In the genomic region with DNA sequence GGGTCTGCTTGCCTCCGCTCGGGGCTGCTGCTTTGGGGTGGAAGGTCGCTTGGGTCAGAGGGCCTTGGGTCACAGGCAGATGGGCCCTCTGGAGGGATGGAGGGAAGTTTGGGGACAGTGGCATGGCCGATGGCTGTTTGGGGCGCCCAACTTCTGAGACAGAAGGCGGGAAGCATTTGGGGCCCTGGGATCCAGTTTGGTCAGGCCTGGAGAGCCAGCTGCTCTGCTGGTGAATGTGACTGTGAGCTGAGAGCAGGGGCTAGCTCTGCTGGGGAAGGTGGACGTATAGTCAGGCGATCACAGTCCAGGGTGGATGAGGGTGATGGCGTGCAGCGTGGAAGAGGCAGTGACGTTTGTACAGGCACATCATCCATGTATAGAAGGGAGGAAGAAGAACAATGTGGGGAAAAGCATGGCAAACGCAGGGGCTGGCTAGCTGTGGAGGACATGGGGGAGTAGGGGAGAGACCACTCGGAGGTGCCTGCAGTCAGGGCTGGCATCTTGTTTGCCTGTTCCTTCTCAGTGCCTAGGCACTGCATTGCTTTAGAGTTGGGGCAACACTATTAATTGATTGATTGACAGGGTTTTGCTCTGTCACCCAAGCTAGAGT, we compare ENCODE assay signal across 11 cellular contexts. TPM values are rescaled to one million over a fixed set of nuclear protein-coding genes. Genes with fewer than 3 reads are reported as not detected.
DNase-seq lines count a peak whose midpoint lies in the region; ATAC-seq, FAIRE-seq and TF ChIP-seq lines count a peak whose summit lies in the region.
"Had no signal": no experiment of that assay in that cellular context is flagged by ENCODE, and none has a peak within 500 bp of the region (broad histone marks: within the 10 kb centered on the region; RNA-seq: fewer than 3 reads in every experiment).

No MANE protein-coding gene starts in this region.

- ATAC-seq in left cardiac atrium: no peak
- ATAC-seq in activated CD4-positive, alpha-beta T cell treated with anti-CD3 and anti-CD28 coated beads for 36 hours: no peak

- TF ChIP-seq POLR2A in H1 (IDR thresholded peaks at IDR 0.05; ENCODE audit: control extremely low read depth in 1 of 2, low read depth in 2 of 2, low read length in 2 of 2): no peak

- H3K4me3 ChIP-seq in right atrium auricular region (no peak overlapping the region), H1 (ENCODE audit: extremely low read depth in 1 of 4, insufficient read depth in 2 of 4, low read depth in 3 of 4, low read length in 4 of 4) (no peak overlapping the region), neuronal stem cell (ENCODE audit: low read length in 2 of 2) (peak overlapping the region in 1 of 2 donors; percentile 2), hepatocyte (no peak overlapping the region)
- H3K4me3 ChIP-seq: BLaER1 treated with 17β-estradiol and CSF1 and Interleukin-3, amounts not matched to agents 10 nM and 100 nM; GM12878 had no signal

- H3K9ac ChIP-seq in H1 (replicated peaks in 1 of 4; ENCODE audit: extremely low read depth in 1 of 4, low read depth in 3 of 4, low read length in 3 of 4) (no peak overlapping the region; a peak in 1 of 7 replicates), neuronal stem cell (ENCODE audit: low read depth, low read length, poor library complexity) (no peak overlapping the region)
- H3K9ac ChIP-seq: BLaER1 treated with 17β-estradiol and CSF1 and Interleukin-3, amounts not matched to agents 10 nM and 100 nM had no signal

- intact Hi-C loops in left cardiac atrium (cut with DNase I): loop anchor here (1.0 to 10.0 kb wide), 6 partner anchors 60 to 143 kb away; partner anchors contain the start of gene TSPAN9 (in 1 of the 2)
- intact Hi-C loops in activated CD4-positive, alpha-beta T cell treated with anti-CD3 and anti-CD28 coated beads for 36 hours (cut with DNase I, micrococcal nuclease): loop anchor here (1.0 kb wide), 3 partner anchors 61 to 141 kb away; no protein-coding TSS in a partner anchor

- H3K56ac ChIP-seq in H1 (replicated peaks; ENCODE audit: insufficient read length, low read depth, low read length): no peak overlapping the region

- H3K18ac ChIP-seq in H1 (ENCODE audit: extremely low read depth, low read length) (no peak overlapping the region), neuronal stem cell (ENCODE audit: low read length) (no peak overlapping the region)

- DNase-seq in right atrium auricular region (ENCODE audit: low spot score) (no peak), left cardiac atrium (no peak), H1 (ENCODE audit: low read depth in 1 of 2, low spot score in 2 of 2) (no peak), neuronal stem cell (ENCODE audit: low spot score) (no peak), urothelium cell line (ENCODE audit: low spot score) (no peak), hepatocyte (ENCODE audit: low spot score) (no peak), NCI-H774 (lab: John Stamatoyannopoulos, UW) (no peak)
- DNase-seq in activated CD4-positive, alpha-beta T cell treated with anti-CD3 and anti-CD28 coated beads for 36 hours: no peak

- H3K79me1 ChIP-seq in H1 (ENCODE audit: low read depth, low read length) (no peaks in the 10 kb centered on the region; the same call in 1 of the 2 replicates), neuronal stem cell (ENCODE audit: low read depth, low read length) (no peaks in the 10 kb centered on the region)

- H2BK5ac ChIP-seq in H1 (ENCODE audit: low read depth, low read length) (no peak overlapping the region), neuronal stem cell (ENCODE audit: low read length) (no peak overlapping the region)

- H2BK120ac ChIP-seq in H1 (replicated peaks; ENCODE audit: low read depth, low read length) (no peak overlapping the region), neuronal stem cell (ENCODE audit: low read depth, low read length) (no peak overlapping the region)

- H3K36me3 ChIP-seq in right atrium auricular region (no peaks in the 10 kb centered on the region), H1 (ENCODE audit: control insufficient read depth in 2 of 4, insufficient read depth in 4 of 4, low read length in 3 of 4) (no peaks in the 10 kb centered on the region), neuronal stem cell (replicated peaks in 1 of 2; ENCODE audit: control insufficient read depth in 2 of 2, insufficient read depth in 2 of 2, low read length in 2 of 2) (no peaks in the 10 kb centered on the region), hepatocyte (replicated peaks; ENCODE audit: insufficient read depth, low read depth) (no peaks in the 10 kb centered on the region)
- H3K36me3 ChIP-seq: BLaER1 treated with 17β-estradiol and CSF1 and Interleukin-3, amounts not matched to agents 10 nM and 100 nM had no signal

- FAIRE-seq in H1 (lab: Jason Lieb, UNC) (no peak), urothelium cell line (lab: Jason Lieb, UNC) (peak; percentile 17)

- TF ChIP-seq CTCF in right atrium auricular region (IDR thresholded peaks at IDR 0.05) (no peak), H1 (IDR thresholded peaks at IDR 0.05; ENCODE audit: control extremely low read depth in 1 of 3, insufficient read depth in 1 of 3, low read depth in 1 of 3, low read length in 3 of 3) (no peak), hepatocyte (IDR thresholded peaks at IDR 0.05; ENCODE audit: poor library complexity) (no peak)

- H2BK12ac ChIP-seq in H1 (ENCODE audit: low read depth, low read length): 0 out of 2 replicates have a peak overlapping the region, but pooled peaks have one; percentile 60
- H2BK12ac ChIP-seq in neuronal stem cell (ENCODE audit: low read length): no peak overlapping the region

- no peak overlapping the region for H3K4me2 ChIP-seq in H1 (ENCODE audit: insufficient read depth in 1 of 2, low read depth in 2 of 2, low read length in 2 of 2)
- H3K4me2 ChIP-seq in neuronal stem cell (ENCODE audit: insufficient read depth, low read length, poor library complexity, severe bottlenecking): no peak overlapping the region
- no peak overlapping the region for H3K4me2 ChIP-seq in hepatocyte

- no peaks in the 10 kb centered on the region for H3K9me2 ChIP-seq in hepatocyte (replicated peaks; ENCODE audit: insufficient read depth)

- H2BK20ac ChIP-seq in H1 (ENCODE audit: low read length): no peak overlapping the region

- H3K4ac ChIP-seq in H1 (replicated peaks; ENCODE audit: insufficient read length, low read depth, low read length): no peak overlapping the region
- H3K4ac ChIP-seq in neuronal stem cell (ENCODE audit: low read length): no peak overlapping the region

- H3K9me3 ChIP-seq in right atrium auricular region (no peaks in the 10 kb centered on the region), H1 (ENCODE audit: insufficient read depth in 2 of 2, low read depth in 1 of 2, low read length in 1 of 2) (no peaks in the 10 kb centered on the region), neuronal stem cell (replicated peaks in 1 of 2; ENCODE audit: control insufficient read depth in 2 of 2, insufficient read depth in 1 of 2, low read depth in 1 of 2, low read length in 2 of 2) (peaks cover 0 to 1% of the 10 kb centered on the region in 2 donors), hepatocyte (ENCODE audit: low read depth) (no peaks in the 10 kb centered on the region)
- H3K9me3 ChIP-seq: BLaER1 treated with 17β-estradiol and CSF1 and Interleukin-3, amounts not matched to agents 10 nM and 100 nM had no signal

- H3K4me1 ChIP-seq in right atrium auricular region: peaks cover 0 to 94% of the 10 kb centered on the region in 2 donors
- H3K4me1 ChIP-seq in H1 (replicated peaks in 1 of 4; ENCODE audit: control insufficient read depth in 3 of 4, insufficient read depth in 4 of 4, low read length in 3 of 4): peaks cover 2 to 30% (median 20%) of the 10 kb centered on the region in 4 experiments
- peaks cover 17 to 24% of the 10 kb centered on the region in 2 donors for H3K4me1 ChIP-seq in neuronal stem cell (ENCODE audit: control insufficient read depth in 2 of 2, insufficient read depth in 1 of 2, low read depth in 1 of 2, low read length in 2 of 2)
- H3K4me1 ChIP-seq in hepatocyte (ENCODE audit: insufficient read depth): peaks cover 16% of the 10 kb centered on the region

- no peak for TF ChIP-seq RAD21 in H1 (IDR thresholded peaks at IDR 0.05 in 1 of 2, conservative IDR thresholded peaks at IDR 0.05 in 1 of 2; ENCODE audit: low read depth in 2 of 2, low read length in 2 of 2)

- peaks cover 33% of the 10 kb centered on the region for H3K27me3 Mint-ChIP-seq in activated CD4-positive, alpha-beta T cell treated with anti-CD3 and anti-CD28 coated beads for 36 hours

- H2BK15ac ChIP-seq in H1 (ENCODE audit: low read length) (0 out of 2 replicates have a peak overlapping the region, but pooled peaks have one; percentile 46), neuronal stem cell (ENCODE audit: low read length) (no peak overlapping the region)

- H4K8ac ChIP-seq in H1 (ENCODE audit: extremely low read depth, insufficient read depth, low read length): no peak overlapping the region
- peak overlapping the region; percentile 56 for H4K8ac ChIP-seq in neuronal stem cell (ENCODE audit: low read depth, low read length)

- peaks cover 1% of the 10 kb centered on the region; the same call in 1 of the 2 replicates for H3K23me2 ChIP-seq in H1 (ENCODE audit: low read depth, low read length)

- WGBS in H1 (ENCODE audit: extremely low coverage in 1 of 2, insufficient coverage in 1 of 2, insufficient read length in 1 of 2, insufficient replicate concordance in 2 of 2, low coverage in 1 of 2, low lambda C conversion rate in 2 of 2, missing lambda C conversion rate in 1 of 2), 2 experiments: 87% methylated on average over 13 of the region's 13 CpGs; no CpG with 5 or more reads in 1 of the 2 experiments
- no CpG with 5 or more reads among the region's 13 CpGs for WGBS in neuronal stem cell (ENCODE audit: extremely low coverage in 2 of 2, insufficient read length in 2 of 2, insufficient replicate concordance in 1 of 2), 2 donors
- 97% methylated on average over 13 of the region's 13 CpGs for WGBS in hepatocyte (ENCODE audit: low lambda C conversion rate, missing lambda C conversion rate)

- no peaks in the 10 kb centered on the region for H3K36me3 Mint-ChIP-seq in activated CD4-positive, alpha-beta T cell treated with anti-CD3 and anti-CD28 coated beads for 36 hours (ENCODE audit: low read depth)
- H3K36me3 Mint-ChIP-seq: CD4-positive, CD25-positive, alpha-beta regulatory T cell had no signal

- no peak overlapping the region for H3K27ac Mint-ChIP-seq in activated CD4-positive, alpha-beta T cell treated with anti-CD3 and anti-CD28 coated beads for 36 hours
- H3K27ac Mint-ChIP-seq: CD4-positive, CD25-positive, alpha-beta regulatory T cell had no signal

- no peak overlapping the region for H4K5ac ChIP-seq in H1 (ENCODE audit: insufficient read length, low read depth, low read length)

- H3K4me3 Mint-ChIP-seq in activated CD4-positive, alpha-beta T cell treated with anti-CD3 and anti-CD28 coated beads for 36 hours: no peak overlapping the region
- H3K4me3 Mint-ChIP-seq: CD4-positive, CD25-positive, alpha-beta regulatory T cell had no signal

- H4K20me1 ChIP-seq in H1 (replicated peaks in 1 of 2; ENCODE audit: control insufficient read depth in 1 of 2, insufficient read depth in 2 of 2, low read length in 2 of 2): no peaks in the 10 kb centered on the region
- no peaks in the 10 kb centered on the region for H4K20me1 ChIP-seq in hepatocyte (ENCODE audit: insufficient read depth, poor library complexity, severe bottlenecking)

- POLR2A ChIA-PET in H1 (lab: Charles Lee; ENCODE audit: partially characterized antibody): interaction anchor here (0.7 kb wide), 1 partner anchor 17 kb away, joined by 3 read pairs; no protein-coding TSS in a partner anchor
- POLR2A ChIA-PET in activated CD4-positive, alpha-beta T cell treated with anti-CD3 and anti-CD28 coated beads for 36 hours (lab: Charles Lee): no interaction called here

- CTCF ChIA-PET in H1 (lab: Charles Lee; ENCODE audit: partially characterized antibody): interaction anchor here (0.7 to 16.5 kb wide), 49 partner anchors 8 to 546 kb away, joined by 3 to 448 read pairs (median 5); no protein-coding TSS in a partner anchor
- CTCF ChIA-PET in activated CD4-positive, alpha-beta T cell treated with anti-CD3 and anti-CD28 coated beads for 36 hours (lab: Charles Lee): interaction anchor here (0.5 to 9.7 kb wide), 8 partner anchors 13 to 187 kb away, joined by 3 to 101 read pairs (median 3); no protein-coding TSS in a partner anchor

- peaks cover 14% of the 10 kb centered on the region for H3K4me1 Mint-ChIP-seq in activated CD4-positive, alpha-beta T cell treated with anti-CD3 and anti-CD28 coated beads for 36 hours

- H2AFZ ChIP-seq in H1 (ENCODE audit: low read length): no peak overlapping the region
- H2AFZ ChIP-seq in neuronal stem cell (ENCODE audit: low read length): no peak overlapping the region
- no peak overlapping the region for H2AFZ ChIP-seq in hepatocyte

- H3K27ac ChIP-seq in right atrium auricular region (peak overlapping the region; percentile 73 to 83), H1 (ENCODE audit: low read depth, low read length) (no peak overlapping the region), neuronal stem cell (replicated peaks; ENCODE audit: low read length) (no peak overlapping the region), hepatocyte (no peak overlapping the region)
- H3K27ac ChIP-seq: BLaER1 treated with 17β-estradiol and CSF1 and Interleukin-3, amounts not matched to agents 10 nM and 100 nM had no signal

- no peak for TF ChIP-seq EP300 in H1 (IDR thresholded peaks at IDR 0.05; ENCODE audit: borderline replicate concordance in 1 of 2, low read depth in 2 of 2, low read length in 2 of 2)

- H3K27me3 ChIP-seq in right atrium auricular region (no peaks in the 10 kb centered on the region), H1 (replicated peaks in 1 of 4; ENCODE audit: control insufficient read depth in 3 of 4, extremely low read depth in 1 of 4, insufficient read depth in 3 of 4, low read length in 3 of 4) (no peaks in the 10 kb centered on the region), neuronal stem cell (ENCODE audit: control insufficient read depth in 3 of 3, insufficient read depth in 3 of 3, low read depth in 1 of 3, low read length in 3 of 3) (no peaks in the 10 kb centered on the region), hepatocyte (no peaks in the 10 kb centered on the region)

- H3K9me3 Mint-ChIP-seq in activated CD4-positive, alpha-beta T cell treated with anti-CD3 and anti-CD28 coated beads for 36 hours (ENCODE audit: low read depth): no peaks in the 10 kb centered on the region
- H3K9me3 Mint-ChIP-seq: CD4-positive, CD25-positive, alpha-beta regulatory T cell had no signal

- H3K23ac ChIP-seq in H1 (ENCODE audit: insufficient read length) (no peak overlapping the region), neuronal stem cell (ENCODE audit: low read depth, low read length, poor library complexity) (no peak overlapping the region)

- H3K79me2 ChIP-seq in H1 (ENCODE audit: control insufficient read depth in 1 of 2, insufficient read depth in 2 of 2, low read length in 2 of 2) (no peaks in the 10 kb centered on the region), hepatocyte (peaks cover 2% of the 10 kb centered on the region)

- no peak overlapping the region; the same call in 1 of the 2 replicates for H2AK5ac ChIP-seq in H1 (ENCODE audit: low read depth, low read length)
- no peak overlapping the region for H2AK5ac ChIP-seq in neuronal stem cell (ENCODE audit: low read depth, low read length)

- H3K14ac ChIP-seq in H1 (ENCODE audit: insufficient read length) (no peak overlapping the region), neuronal stem cell (ENCODE audit: low read length) (no peak overlapping the region)

- H4K91ac ChIP-seq in H1 (replicated peaks; ENCODE audit: insufficient read length, low read length) (no peak overlapping the region), neuronal stem cell (ENCODE audit: low read depth, low read length, poor library complexity) (no peak overlapping the region)

RNA-seq across cellular contexts. Expression of gene TSPAN9, which starts 57.5 kb away (rescaled TPM):
- total RNA-seq in right atrium auricular region: 100 to 1,000 TPM; 103 to 185 TPM
- total RNA-seq in left cardiac atrium: 100 to 1,000 TPM; 125 to 201 TPM
- 26.1 and 29.1 TPM in 2 replicates for total RNA-seq in H1 (2021; fragmentation: NEBNext Ultra II Directional; extraction: Animal tissue kit (Norgen Biotek cat#: 25700))
- 11.5 and 20.7 TPM in 2 replicates for polyA plus RNA-seq in H1 (2011; rRNA removed)
- polyA plus RNA-seq in H1 (2011; cell fraction: cytosol; rRNA removed): 18.5 TPM
- polyA plus RNA-seq in H1 (2011; cell fraction: nucleus; rRNA removed): 28.8 TPM
- 12.7 to 19.8 TPM (median 17.2 TPM) in 4 replicates for polyA plus RNA-seq in H1 (2012, experiment 1 of 2)
- 14.9 TPM for polyA plus RNA-seq in H1 (2012, experiment 2 of 2)
- polyA plus RNA-seq in H1 (2013, experiment 1 of 2): 20.1 TPM
- polyA plus RNA-seq in H1 (2013, experiment 2 of 2): 22.9 TPM
- 22.9 and 41.1 TPM in 2 replicates for polyA minus RNA-seq in H1 (2011; rRNA and poly(A)+ RNA removed)
- 7.2 TPM for polyA minus RNA-seq in H1 (2011; cell fraction: cytosol; rRNA and poly(A)+ RNA removed)
- 17.2 TPM for polyA minus RNA-seq in H1 (2011; cell fraction: nucleus; rRNA and poly(A)+ RNA removed)
- 12.5 TPM for polyA plus RNA-seq in neuronal stem cell (2013, experiment 1 of 2)
- 12.5 TPM for polyA plus RNA-seq in neuronal stem cell (2013, experiment 2 of 2)
- total RNA-seq in hepatocyte: 35.3 and 38.6 TPM in 2 replicates
- polyA plus RNA-seq in hepatocyte: 16.6 and 19.8 TPM in 2 replicates
- total RNA-seq in activated CD4-positive, alpha-beta T cell treated with anti-CD3 and anti-CD28 coated beads for 36 hours: 1 to 10 TPM in 1 of 2 experiments, under 1 TPM in 1; 0.82 to 1.3 TPM

Comparison
In these comparisons a context has a peak if more than half of its experiments do, and no peak if none do; other contexts are left out.
1. H3K27ac ChIP-seq: peak in right atrium auricular region (2 of 2); none in H1 (single experiment), neuronal stem cell (single experiment) and hepatocyte (single experiment).
2. RNA of gene TSPAN9, which starts 57.5 kb away (total RNA-seq): 125 to 201 TPM in left cardiac atrium, 103 to 185 TPM in right atrium auricular region, 35.3 to 38.6 TPM in hepatocyte and 26.1 to 29.1 TPM in H1; 0.82 to 1.3 TPM in activated CD4-positive, alpha-beta T cell treated with anti-CD3 and anti-CD28 coated beads for 36 hours; every median in the first group is over 10 times any median in the second.